ENCODE assay signal across 18 cellular contexts in genomic region chr16:87123356-87124001, GRCh38.
DNase-seq lines count a peak whose midpoint lies in the region; ATAC-seq, FAIRE-seq and TF ChIP-seq lines count a peak whose summit lies in the region.
"Had no signal": no experiment of that assay in that cellular context is flagged by ENCODE, and none has a peak within 500 bp of the region (broad histone marks: within the 10 kb centered on the region; RNA-seq: fewer than 3 reads in every experiment).

No MANE protein-coding gene starts in this region.

- H3K79me1 ChIP-seq in H1 (ENCODE audit: low read depth, low read length) = 0 out of 2 replicates have a peak, but pooled peaks cover 4% of the 10 kb centered on the region

- H3K23me2 ChIP-seq in H1 (ENCODE audit: low read depth, low read length) = peaks cover 8% of the 10 kb centered on the region

- FAIRE-seq in HTR-8/SVneo (lab: Jason Lieb, UNC) (peak; percentile 87), H1 (lab: Jason Lieb, UNC) (no peak)
- FAIRE-seq: D721Med had no signal

- H2BK20ac ChIP-seq in H1 (ENCODE audit: low read length) = no peak overlapping the region

- no peak for TF ChIP-seq RAD21 in H1 (IDR thresholded peaks at IDR 0.05 in 1 of 2, conservative IDR thresholded peaks at IDR 0.05 in 1 of 2; ENCODE audit: low read depth in 2 of 2, low read length in 2 of 2)

- POLR2A ChIA-PET in H1 (lab: Charles Lee; ENCODE audit: partially characterized antibody) = no interaction called here

- no peak overlapping the region; the same call in 1 of the 2 replicates for H2AK5ac ChIP-seq in H1 (ENCODE audit: low read depth, low read length)

- peak; percentile 38 for DNase-seq in HTR-8/SVneo (ENCODE audit: insufficient read length, low spot score)
- peak; percentile 63 to 76 for DNase-seq in SJSA1 (ENCODE audit: low read depth in 1 of 2, low spot score in 2 of 2)
- no peak for DNase-seq in H1 (ENCODE audit: low read depth in 1 of 2, low spot score in 2 of 2)
- peak; percentile 24 for DNase-seq in sigmoid colon
- DNase-seq in RPMI8226 = no peak
- DNase-seq: BE2C; CD8-positive, alpha-beta T cell; DND-41; H9; NCI-H1092 treated with DMSO at 0.1 percent for 48 hours; NCI-H1694; NCI-H345; NCI-H526 treated with DMSO at 0.1 percent for 48 hours; SHP77 had no signal

- H2BK12ac ChIP-seq in H1 (ENCODE audit: low read depth, low read length) = 0 out of 2 replicates have a peak overlapping the region, but pooled peaks have one; percentile 68

- no peak overlapping the region for H3K4ac ChIP-seq in H1 (replicated peaks; ENCODE audit: insufficient read length, low read depth, low read length)

- no peak overlapping the region for H4K91ac ChIP-seq in H1 (replicated peaks; ENCODE audit: insufficient read length, low read length)

- H4K5ac ChIP-seq in H1 (ENCODE audit: insufficient read length, low read depth, low read length) = no peak overlapping the region

- TF ChIP-seq EP300 in H1 (IDR thresholded peaks at IDR 0.05; ENCODE audit: borderline replicate concordance in 1 of 2, low read depth in 2 of 2, low read length in 2 of 2) = no peak
- no peak for TF ChIP-seq EP300 in sigmoid colon (IDR thresholded peaks at IDR 0.05)

- peaks cover 0 to 6% of the 10 kb centered on the region in 2 experiments for H4K20me1 ChIP-seq in H1 (replicated peaks in 1 of 2; ENCODE audit: control insufficient read depth in 1 of 2, insufficient read depth in 2 of 2, low read length in 2 of 2)

- intact Hi-C loops in sigmoid colon (cut with DNase I) = no loop called here

- H2BK5ac ChIP-seq in H1 (ENCODE audit: low read depth, low read length) = no peak overlapping the region; the same call in 1 of the 2 replicates

- no peaks in the 10 kb centered on the region for H3K9me3 ChIP-seq in SJSA1 (replicated peaks)
- H3K9me3 ChIP-seq in H1 (ENCODE audit: insufficient read depth in 2 of 2, low read depth in 1 of 2, low read length in 1 of 2) = no peaks in the 10 kb centered on the region; a peak in 1 of 4 replicates
- peaks cover 0 to 4% (median 1%) of the 10 kb centered on the region in 4 donors for H3K9me3 ChIP-seq in sigmoid colon

- H3K4me1 ChIP-seq in SJSA1 (replicated peaks) (peaks cover 44% of the 10 kb centered on the region), H1 (replicated peaks in 1 of 4; ENCODE audit: control insufficient read depth in 3 of 4, insufficient read depth in 4 of 4, low read length in 3 of 4) (peaks cover 0 to 3% (median 0%) of the 10 kb centered on the region in 4 experiments; a peak in 1 of 7 replicates), sigmoid colon (peaks cover 0 to 4% (median 0%) of the 10 kb centered on the region in 4 donors)
- H3K4me1 ChIP-seq: BE2C had no signal

- H3K36me3 ChIP-seq in SJSA1 (no peaks in the 10 kb centered on the region), H1 (ENCODE audit: control insufficient read depth in 2 of 4, insufficient read depth in 4 of 4, low read length in 3 of 4) (no peaks in the 10 kb centered on the region), sigmoid colon (no peaks in the 10 kb centered on the region)
- H3K36me3 ChIP-seq: BE2C had no signal

- H3K9ac ChIP-seq in H1 (replicated peaks in 1 of 4; ENCODE audit: extremely low read depth in 1 of 4, low read depth in 3 of 4, low read length in 3 of 4) = no peak overlapping the region

- ATAC-seq in HG02885 (IDR thresholded peaks at IDR 0.05; ENCODE audit: poor library complexity, unreplicated experiment) (no peak), GM18867 (IDR thresholded peaks at IDR 0.05; ENCODE audit: unreplicated experiment) (no peak)
- ATAC-seq: CD8-positive, alpha-beta T cell; K562 had no signal

- H3K4me3 ChIP-seq in SJSA1 (no peak overlapping the region), H1 (ENCODE audit: extremely low read depth in 1 of 4, insufficient read depth in 2 of 4, low read depth in 3 of 4, low read length in 4 of 4) (no peak overlapping the region), sigmoid colon (no peak overlapping the region)
- H3K4me3 ChIP-seq: K562 had no signal

- H3K18ac ChIP-seq in H1 (ENCODE audit: extremely low read depth, low read length) = no peak overlapping the region

- H3K27ac ChIP-seq in SJSA1 (peak overlapping the region; percentile 28), H1 (ENCODE audit: low read depth, low read length) (no peak overlapping the region), sigmoid colon (no peak overlapping the region)

- WGBS in H1 (ENCODE audit: extremely low coverage in 1 of 2, insufficient coverage in 1 of 2, insufficient read length in 1 of 2, insufficient replicate concordance in 2 of 2, low coverage in 1 of 2, low lambda C conversion rate in 2 of 2, missing lambda C conversion rate in 1 of 2), 2 experiments = 95% methylated on average over 12 of the region's 12 CpGs; no CpG with 5 or more reads in 1 of the 2 experiments
- 95 to 97% methylated on average over 12 of the region's 12 CpGs for WGBS in sigmoid colon, 2 donors

- no peaks in the 10 kb centered on the region for H3K27me3 ChIP-seq in SJSA1 (replicated peaks)
- peaks cover 0 to 3% (median 0%) of the 10 kb centered on the region in 4 experiments; a peak in 1 of 7 replicates for H3K27me3 ChIP-seq in H1 (replicated peaks in 1 of 4; ENCODE audit: control insufficient read depth in 3 of 4, extremely low read depth in 1 of 4, insufficient read depth in 3 of 4, low read length in 3 of 4)
- peaks cover 0 to 25% (median 0%) of the 10 kb centered on the region in 3 donors for H3K27me3 ChIP-seq in sigmoid colon
- H3K27me3 ChIP-seq: BE2C had no signal

- no peak overlapping the region for H3K4me2 ChIP-seq in H1 (ENCODE audit: insufficient read depth in 1 of 2, low read depth in 2 of 2, low read length in 2 of 2)

- TF ChIP-seq POLR2A in H1 (IDR thresholded peaks at IDR 0.05; ENCODE audit: control extremely low read depth in 1 of 2, low read depth in 2 of 2, low read length in 2 of 2) (no peak), sigmoid colon (IDR thresholded peaks at IDR 0.05) (no peak)

- H2BK15ac ChIP-seq in H1 (ENCODE audit: low read length) = 0 out of 2 replicates have a peak overlapping the region, but pooled peaks have one; percentile 63

- no peak overlapping the region for H3K14ac ChIP-seq in H1 (ENCODE audit: insufficient read length)

- H3K56ac ChIP-seq in H1 (replicated peaks; ENCODE audit: insufficient read length, low read depth, low read length) = no peak overlapping the region

- TF ChIP-seq CTCF in H1 (IDR thresholded peaks at IDR 0.05; ENCODE audit: control extremely low read depth in 1 of 3, insufficient read depth in 1 of 3, low read depth in 1 of 3, low read length in 3 of 3) = no peak
- TF ChIP-seq CTCF in sigmoid colon (IDR thresholded peaks at IDR 0.05) = no peak

- H2BK120ac ChIP-seq in H1 (replicated peaks; ENCODE audit: low read depth, low read length) = no peak overlapping the region

- no peak overlapping the region for H2AFZ ChIP-seq in H1 (ENCODE audit: low read length)

- CTCF ChIA-PET in H1 (lab: Charles Lee; ENCODE audit: partially characterized antibody) = interaction anchor here (0.6 to 1.4 kb wide), 3 partner anchors 47 to 807 kb away, joined by 3 to 4 read pairs (median 4); no protein-coding TSS in a partner anchor

- H3K79me2 ChIP-seq in H1 (ENCODE audit: control insufficient read depth in 1 of 2, insufficient read depth in 2 of 2, low read length in 2 of 2) = no peaks in the 10 kb centered on the region

- no peak overlapping the region for H4K8ac ChIP-seq in H1 (ENCODE audit: extremely low read depth, insufficient read depth, low read length)

- H3K23ac ChIP-seq in H1 (ENCODE audit: insufficient read length) = no peak overlapping the region

TF ChIP-seq in H1, 55 proteins besides CTCF, POLR2A, EP300 and RAD21:
- TF ChIP-seq NANOG (IDR thresholded peaks at IDR 0.05; ENCODE audit: insufficient read depth, low read depth, low read length, poor library complexity, severe bottlenecking) (no peak), CBX5 (IDR thresholded peaks at IDR 0.05; ENCODE audit: low read depth, low read length) (no peak), CTBP2 (IDR thresholded peaks at IDR 0.05; ENCODE audit: borderline replicate concordance, insufficient read depth, insufficient read length, low read length) (no peak), POU5F1 (IDR thresholded peaks at IDR 0.05; ENCODE audit: low read depth, low read length) (no peak)

Comparison
In these comparisons a context has a peak if more than half of its experiments do, and no peak if none do; other contexts are left out.
1. DNase-seq: peak in HTR-8/SVneo (single experiment), SJSA1 (2 of 2) and sigmoid colon (single experiment); none in H1 (0 of 2) and RPMI8226 (single experiment).